In genomic region chr7:99643464-99643863, GRCh38 we compare ENCODE assay signal across 28 cellular contexts. TPM values are rescaled to one million over a fixed set of nuclear protein-coding genes. Genes with fewer than 3 reads are reported as not detected.
A peak's percentile ranks its signal among the peaks of the same experiment; 100 is the strongest.
DNase-seq lines count a peak whose midpoint lies in the region; ATAC-seq, FAIRE-seq and TF ChIP-seq lines count a peak whose summit lies in the region.
"Had no signal": no experiment of that assay in that cellular context is flagged by ENCODE, and none has a peak within 500 bp of the region (broad histone marks: within the 10 kb centered on the region; RNA-seq: fewer than 3 reads in every experiment).

No MANE protein-coding gene starts in this region.

- in situ Hi-C loops in K562 (cut with MboI) = no loop called here

- no peaks in the 10 kb centered on the region for H3K9me3 ChIP-seq in K562 (replicated peaks; ENCODE audit: control insufficient read depth, insufficient read depth, low read depth, low read length)
- H3K9me3 ChIP-seq: BE2C had no signal

- ATAC-seq in K562 = peak; percentile 65
- peak; percentile 11 for ATAC-seq in esophagus mucosa
- no peak for ATAC-seq in stimulated activated effector memory CD8-positive, alpha-beta T cell treated with anti-CD3 and anti-CD28 coated beads, Interleukin-12 subunit alpha, Interleukin-12 subunit beta, amount 100 ng/mL, for 72 hours
- no peak for ATAC-seq in activated T-cell treated with anti-CD3 and anti-CD28 coated beads, Interleukin-2, amount 50 U/mL, for 4 hours
- ATAC-seq in HG02970 (IDR thresholded peaks at IDR 0.05; ENCODE audit: low FRiP score, unreplicated experiment) = no peak
- ATAC-seq: GM12878 had no signal

- peaks cover 16% of the 10 kb centered on the region for H3K4me1 Mint-ChIP-seq in stimulated activated effector memory CD8-positive, alpha-beta T cell treated with anti-CD3 and anti-CD28 coated beads, Interleukin-12 subunit alpha, Interleukin-12 subunit beta, amount 100 ng/mL, for 72 hours
- peaks cover 10% of the 10 kb centered on the region for H3K4me1 Mint-ChIP-seq in activated T-cell treated with anti-CD3 and anti-CD28 coated beads, Interleukin-2, amount 50 U/mL, for 4 hours (ENCODE audit: low read depth)

- peaks cover 35% of the 10 kb centered on the region for H3K36me3 Mint-ChIP-seq in stimulated activated effector memory CD8-positive, alpha-beta T cell treated with anti-CD3 and anti-CD28 coated beads, Interleukin-12 subunit alpha, Interleukin-12 subunit beta, amount 100 ng/mL, for 72 hours
- H3K36me3 Mint-ChIP-seq in activated T-cell treated with anti-CD3 and anti-CD28 coated beads, Interleukin-2, amount 50 U/mL, for 4 hours (ENCODE audit: insufficient read depth) = peaks cover 44% of the 10 kb centered on the region

- CTCF ChIA-PET in K562 (lab: Yijun Ruan, JAX; ENCODE audit: low intra/inter-chr PET ratio) = no interaction called here

- WGBS in K562 (ENCODE audit: insufficient coverage, low coverage, missing lambda C conversion rate) = 0% methylated on average over 2 of the region's 2 CpGs

- H3K79me2 ChIP-seq in K562 (ENCODE audit: control insufficient read depth, insufficient read depth, low read length) = no peaks in the 10 kb centered on the region

- peak in 1 of 2 experiments; percentile 37; a peak in 2 of 4 replicates for TF ChIP-seq RAD21 in K562 (CRISPR knock-in tag; conservative IDR thresholded peaks at IDR 0.05 in 1 of 2, IDR thresholded peaks at IDR 0.05 in 1 of 2)

- POLR2A ChIA-PET in K562 (lab: Yijun Ruan, JAX) = interaction anchor here (1.4 kb wide), 1 partner anchor 12 kb away, joined by 7 read pairs; no protein-coding TSS in a partner anchor

- no peak overlapping the region for H3K27ac ChIP-seq in K562 (ENCODE audit: extremely low read depth, low read depth, low read length)
- H3K27ac ChIP-seq: BLaER1 had no signal

- no peak overlapping the region for H3K9ac ChIP-seq in K562 (ENCODE audit: insufficient read depth in 1 of 2, low read depth in 2 of 2, low read length in 2 of 2)
- H3K9ac ChIP-seq: BLaER1 had no signal

- no peaks in the 10 kb centered on the region for H3K27me3 ChIP-seq in K562 (ENCODE audit: control insufficient read depth in 2 of 2, insufficient read depth in 2 of 2, low read length in 2 of 2)
- H3K27me3 ChIP-seq: BE2C, BLaER1 had no signal

- DNase-seq in K562 (ENCODE audit: extremely low read depth in 1 of 4, low spot score in 3 of 4) = no peak
- no peak for DNase-seq in stimulated activated effector memory CD8-positive, alpha-beta T cell treated with anti-CD3 and anti-CD28 coated beads, Interleukin-12 subunit alpha, Interleukin-12 subunit beta, amount 100 ng/mL, for 72 hours (ENCODE audit: low spot score in 2 of 2)
- no peak for DNase-seq in activated T-cell treated with anti-CD3 and anti-CD28 coated beads, Interleukin-2, amount 50 U/mL, for 4 hours
- DNase-seq in NCI-H1417 (lab: John Stamatoyannopoulos, UW) = no peak
- DNase-seq: 8988T; ACHN; BE2C; C1 segment of cervical spinal cord; CD4-positive, alpha-beta memory T cell; CD4-positive, CD25-positive, alpha-beta regulatory T cell; CD8-positive, alpha-beta memory T cell; COR-L47; DMS 273 treated with DMSO at 0.1 percent for 48 hours; DMS153; DMS53; DMS79; DND-41; EL; GDM1 had no signal

- H3K27ac Mint-ChIP-seq in stimulated activated effector memory CD8-positive, alpha-beta T cell treated with anti-CD3 and anti-CD28 coated beads, Interleukin-12 subunit alpha, Interleukin-12 subunit beta, amount 100 ng/mL, for 72 hours = peak overlapping the region; percentile 27
- H3K27ac Mint-ChIP-seq: CD4-positive, alpha-beta memory T cell; CD4-positive, CD25-positive, alpha-beta regulatory T cell had no signal

- BruUV-seq in K562 (replicated peaks; lab: Mats Ljungman, UMichigan) = no TSS peak

- no peaks in the 10 kb centered on the region for H3K9me1 ChIP-seq in K562 (ENCODE audit: control insufficient read depth, insufficient read depth, low read length)

- H2AFZ ChIP-seq in K562 (ENCODE audit: low read depth, low read length) = no peak overlapping the region

- TF ChIP-seq POLR2A in K562 (conservative IDR thresholded peaks at IDR 0.05) = no peak

- no peak overlapping the region for H3K4me3 ChIP-seq in K562
- H3K4me3 ChIP-seq: BLaER1, GM12878 had no signal

- H3K4me1 ChIP-seq in K562 (replicated peaks in 1 of 2; ENCODE audit: control insufficient read depth in 2 of 2, insufficient read depth in 2 of 2, low read length in 2 of 2) = peaks cover 0 to 4% of the 10 kb centered on the region in 2 experiments; a peak in 1 of 5 replicates
- H3K4me1 ChIP-seq: BE2C, BLaER1 had no signal

- no peaks in the 10 kb centered on the region for H3K9me3 Mint-ChIP-seq in stimulated activated effector memory CD8-positive, alpha-beta T cell treated with anti-CD3 and anti-CD28 coated beads, Interleukin-12 subunit alpha, Interleukin-12 subunit beta, amount 100 ng/mL, for 72 hours
- no peaks in the 10 kb centered on the region for H3K9me3 Mint-ChIP-seq in activated T-cell treated with anti-CD3 and anti-CD28 coated beads, Interleukin-2, amount 50 U/mL, for 4 hours
- H3K9me3 Mint-ChIP-seq: CD4-positive, alpha-beta memory T cell; CD4-positive, CD25-positive, alpha-beta regulatory T cell; CD8-positive, alpha-beta memory T cell had no signal

- FAIRE-seq in K562 (lab: Jason Lieb, UNC) = no peak
- FAIRE-seq: A204.1, GM12878, GM12892, GM18507 had no signal

- intact Hi-C loops in K562 (cut with micrococcal nuclease) = no loop called here

- no peaks in the 10 kb centered on the region for H3K36me3 ChIP-seq in K562 (ENCODE audit: control insufficient read depth, insufficient read depth, low read length)
- H3K36me3 ChIP-seq: BE2C had no signal

- no peaks in the 10 kb centered on the region for H3K27me3 Mint-ChIP-seq in activated T-cell treated with anti-CD3 and anti-CD28 coated beads, Interleukin-2, amount 50 U/mL, for 4 hours (ENCODE audit: low read depth)
- H3K27me3 Mint-ChIP-seq: CD4-positive, alpha-beta memory T cell; CD4-positive, CD25-positive, alpha-beta regulatory T cell; CD8-positive, alpha-beta memory T cell had no signal

- no peak overlapping the region for H3K4me2 ChIP-seq in K562 (ENCODE audit: insufficient read depth, low read length)
- H3K4me2 ChIP-seq: BLaER1 had no signal

- no peak for TF ChIP-seq EP300 in K562 (IDR thresholded peaks at IDR 0.05; ENCODE audit: low read length)

- no peaks in the 10 kb centered on the region for H4K20me1 ChIP-seq in K562 (replicated peaks; ENCODE audit: control insufficient read depth, insufficient read depth, low read length)
- H4K20me1 ChIP-seq: BLaER1 had no signal

- TF ChIP-seq CTCF in K562 (IDR thresholded peaks at IDR 0.05 in 2 of 3, conservative IDR thresholded peaks at IDR 0.05 in 1 of 3; ENCODE audit: insufficient read depth in 2 of 3, low read depth in 1 of 3, low read length in 3 of 3) = 0 out of 6 replicates have a peak, but pooled peaks of 1 of the 3 experiments have one; percentile 6

- no peak overlapping the region for H3K4me3 Mint-ChIP-seq in stimulated activated effector memory CD8-positive, alpha-beta T cell treated with anti-CD3 and anti-CD28 coated beads, Interleukin-12 subunit alpha, Interleukin-12 subunit beta, amount 100 ng/mL, for 72 hours
- H3K4me3 Mint-ChIP-seq in activated T-cell treated with anti-CD3 and anti-CD28 coated beads, Interleukin-2, amount 50 U/mL, for 4 hours = no peak overlapping the region
- H3K4me3 Mint-ChIP-seq: CD14-positive monocyte; CD4-positive, alpha-beta memory T cell; CD4-positive, CD25-positive, alpha-beta regulatory T cell; CD8-positive, alpha-beta memory T cell had no signal

RNA-seq across cellular contexts. Expression of gene ZSCAN25, which starts 26.7 kb away (rescaled TPM):
- total RNA-seq in K562 (2011; cell fraction: chromatin; rRNA removed; ENCODE audit: low replicate concordance) = 45.6 and 57.6 TPM in 2 replicates
- total RNA-seq in K562 (2011; cell fraction: nucleolus; rRNA removed) = 32.4 and 33.2 TPM in 2 replicates
- 42.8 and 45.6 TPM in 2 replicates for total RNA-seq in K562 (2011; cell fraction: nucleoplasm; rRNA removed)
- total RNA-seq in K562 (2014; rRNA removed) (13.7 and 16.9 TPM in 2 replicates), K562 (2014; rRNA removed; fragmentation: Illumina TruSeq; extraction: Trizol) (11.0 and 12.8 TPM in 2 replicates), K562 (2015; rRNA removed; fragmentation: Illumina TruSeq; extraction: Trizol) (14.4 and 15.9 TPM in 2 replicates), K562 (2021) (15.7 and 18.4 TPM in 2 replicates), esophagus mucosa (9.6 TPM)
- polyA plus RNA-seq in K562 (2011; rRNA removed) (10.5 and 14.2 TPM in 2 replicates), K562 (2014; fragmentation: Illumina TruSeq; extraction: Trizol) (11.7 and 12.0 TPM in 2 replicates), K562 (2014; fragmentation: Nextera tagmentation; extraction: Ambion mirVana) (1 to 10 TPM in 1 of 2 experiments, under 1 TPM in 1; 0.94 to 1.1 TPM), K562 (2014; rRNA removed) (12.2 and 18.5 TPM in 2 replicates)
- 8.9 and 10.6 TPM in 2 replicates for polyA plus RNA-seq in K562 (2011; cell fraction: cytosol; rRNA removed)
- polyA plus RNA-seq in K562 (2011; cell fraction: nucleus; rRNA removed) = 16.5 and 25.1 TPM in 2 replicates
- 10.0 and 11.0 TPM in 2 replicates for polyA plus RNA-seq in K562 (2012)
- 19.5 and 22.0 TPM in 2 replicates for polyA minus RNA-seq in K562 (2011; rRNA and poly(A)+ RNA removed)
- polyA minus RNA-seq in K562 (2011; cell fraction: cytosol; rRNA and poly(A)+ RNA removed) = 6.7 and 10.3 TPM in 2 replicates
- 14.4 and 16.6 TPM in 2 replicates for polyA minus RNA-seq in K562 (2011; cell fraction: nucleus; rRNA and poly(A)+ RNA removed)
- total RNA-seq in activated T-cell treated with anti-CD3 and anti-CD28 coated beads, Interleukin-2, amount 50 U/mL, for 4 hours = 10 to 100 TPM; 32.9 to 34.4 (median 34.1) TPM

RNA-seq across cellular contexts. Expression of gene CYP3A5, which starts 36.3 kb away (rescaled TPM):
- total RNA-seq in K562 (2011; cell fraction: chromatin; rRNA removed; ENCODE audit: low replicate concordance) = 9.6 and 11.2 TPM in 2 replicates
- total RNA-seq in K562 (2011; cell fraction: nucleolus; rRNA removed) = 4.3 and 5.0 TPM in 2 replicates
- total RNA-seq in K562 (2011; cell fraction: nucleoplasm; rRNA removed) = 4.5 and 5.9 TPM in 2 replicates
- total RNA-seq in K562 (2014; rRNA removed) = 0.73 and 1.3 TPM in 2 replicates
- 1.3 and 1.7 TPM in 2 replicates for total RNA-seq in K562 (2014; rRNA removed; fragmentation: Illumina TruSeq; extraction: Trizol)
- 1.7 and 2.8 TPM in 2 replicates for total RNA-seq in K562 (2015; rRNA removed; fragmentation: Illumina TruSeq; extraction: Trizol)
- total RNA-seq in K562 (2021) = 0.96 and 1.5 TPM in 2 replicates
- 0.98 and 1.5 TPM in 2 replicates for polyA plus RNA-seq in K562 (2011; rRNA removed)
- 0.27 and 1.0 TPM in 2 replicates for polyA plus RNA-seq in K562 (2011; cell fraction: cytosol; rRNA removed)
- polyA plus RNA-seq in K562 (2011; cell fraction: nucleus; rRNA removed) = 9.0 and 11.0 TPM in 2 replicates
- 2.6 and 5.5 TPM in 2 replicates for polyA plus RNA-seq in K562 (2012)
- polyA plus RNA-seq in K562 (2014; fragmentation: Illumina TruSeq; extraction: Trizol) = 1.1 and 1.2 TPM in 2 replicates
- 1 to 10 TPM; 1.6 TPM for polyA plus RNA-seq in K562 (2014; fragmentation: Nextera tagmentation; extraction: Ambion mirVana)
- 1.5 and 1.6 TPM in 2 replicates for polyA plus RNA-seq in K562 (2014; rRNA removed)
- 1.8 and 2.9 TPM in 2 replicates for polyA minus RNA-seq in K562 (2011; rRNA and poly(A)+ RNA removed)
- 0.48 TPM in 1 of 2 replicates, not detected in the other for polyA minus RNA-seq in K562 (2011; cell fraction: cytosol; rRNA and poly(A)+ RNA removed)
- 5.1 and 7.3 TPM in 2 replicates for polyA minus RNA-seq in K562 (2011; cell fraction: nucleus; rRNA and poly(A)+ RNA removed)
- 26.4 TPM for total RNA-seq in esophagus mucosa
- total RNA-seq in activated T-cell treated with anti-CD3 and anti-CD28 coated beads, Interleukin-2, amount 50 U/mL, for 4 hours = under 1 TPM in 2 of 3 donors, not detected in 1; 0.20 to 0.63 TPM
- total RNA-seq: CD4-positive, alpha-beta memory T cell; CD4-positive, CD25-positive, alpha-beta regulatory T cell; CD8-positive, alpha-beta memory T cell; G401 had no signal

RNA-seq across cellular contexts. Expression of gene TMEM225B, which starts 45.4 kb away (rescaled TPM):
- total RNA-seq in K562 (2011; cell fraction: chromatin; rRNA removed; ENCODE audit: low replicate concordance) = 0.42 and 0.51 TPM in 2 replicates
- total RNA-seq in K562 (2011; cell fraction: nucleolus; rRNA removed) = 4.0 and 4.3 TPM in 2 replicates
- total RNA-seq in K562 (2011; cell fraction: nucleoplasm; rRNA removed) = 1.6 and 1.8 TPM in 2 replicates
- total RNA-seq in K562 (2014; rRNA removed) (0.61 and 0.73 TPM in 2 replicates), K562 (2014; rRNA removed; fragmentation: Illumina TruSeq; extraction: Trizol) (0.18 and 0.70 TPM in 2 replicates), K562 (2015; rRNA removed; fragmentation: Illumina TruSeq; extraction: Trizol) (0.51 and 0.79 TPM in 2 replicates), K562 (2021) (0.60 and 1.3 TPM in 2 replicates), esophagus mucosa (1.00 TPM)
- polyA plus RNA-seq in K562 (2011; rRNA removed) (0.56 and 0.93 TPM in 2 replicates), K562 (2014; fragmentation: Illumina TruSeq; extraction: Trizol) (0.32 and 0.68 TPM in 2 replicates), K562 (2014; fragmentation: Nextera tagmentation; extraction: Ambion mirVana) (under 1 TPM; 0.08 to 0.25 TPM), K562 (2014; rRNA removed) (0.62 and 0.94 TPM in 2 replicates)
- polyA plus RNA-seq in K562 (2011; cell fraction: cytosol; rRNA removed) = 0.30 and 1.1 TPM in 2 replicates
- polyA plus RNA-seq in K562 (2011; cell fraction: nucleus; rRNA removed) = 2.6 and 4.8 TPM in 2 replicates
- 0.64 and 0.65 TPM in 2 replicates for polyA plus RNA-seq in K562 (2012)
- 0.36 and 0.74 TPM in 2 replicates for polyA minus RNA-seq in K562 (2011; rRNA and poly(A)+ RNA removed)
- not detected in 2 replicates for polyA minus RNA-seq in K562 (2011; cell fraction: cytosol; rRNA and poly(A)+ RNA removed)
- polyA minus RNA-seq in K562 (2011; cell fraction: nucleus; rRNA and poly(A)+ RNA removed) = 2.2 TPM in 2 replicates
- total RNA-seq in activated T-cell treated with anti-CD3 and anti-CD28 coated beads, Interleukin-2, amount 50 U/mL, for 4 hours = under 1 TPM in 2 of 3 donors, not detected in 1; 0.38 to 0.71 TPM
- total RNA-seq: G401 had no signal

Comparison
In these comparisons a context has a peak if more than half of its experiments do, and no peak if none do; other contexts are left out.
1. ATAC-seq: peak in K562 (single experiment) and esophagus mucosa (single experiment); none in stimulated activated effector memory CD8-positive, alpha-beta T cell treated with anti-CD3 and anti-CD28 coated beads, Interleukin-12 subunit alpha, Interleukin-12 subunit beta, amount 100 ng/mL, for 72 hours (single experiment), activated T-cell treated with anti-CD3 and anti-CD28 coated beads, Interleukin-2, amount 50 U/mL, for 4 hours (0 of 2) and HG02970 (single experiment).